20 cellular contexts compared by ENCODE assay signal in the genomic region with DNA sequence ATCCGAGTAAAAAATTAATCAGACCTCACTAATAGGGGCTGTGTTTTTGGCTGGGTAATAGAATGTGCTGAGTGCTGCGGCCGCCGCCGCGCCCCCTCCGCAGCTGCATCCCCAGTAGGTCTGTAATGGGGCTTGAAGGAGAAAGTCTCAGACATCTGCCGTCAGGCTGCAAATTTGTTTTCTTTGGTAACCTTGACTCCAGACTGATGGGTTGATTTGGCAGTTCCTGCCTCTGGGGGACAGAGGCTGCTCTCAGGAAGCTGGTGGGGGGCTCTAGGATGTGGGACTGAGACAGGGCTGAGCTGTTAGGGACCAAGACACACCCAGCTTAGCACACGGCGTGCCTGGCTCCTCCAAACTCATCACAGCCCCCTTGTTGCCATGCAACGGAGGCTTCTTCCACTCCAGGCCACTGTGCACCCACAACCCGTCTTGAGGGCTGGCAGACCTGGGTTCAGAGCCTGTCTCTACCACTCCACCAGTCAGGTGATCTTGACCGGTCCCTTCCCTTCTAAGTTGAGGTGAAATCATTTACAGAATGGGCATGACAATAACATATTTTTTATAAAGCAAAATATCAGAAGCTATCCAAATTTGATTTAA.
"Had no signal": no experiment of that assay in that cellular context is flagged by ENCODE, and none has a peak within 500 bp of the region (broad histone marks: within the 10 kb centered on the region; RNA-seq: fewer than 3 reads in every experiment).

No MANE protein-coding gene starts in this region.

- H3K36me3 ChIP-seq: gastroesophageal sphincter, sigmoid colon, stomach, thoracic aorta, WERI-Rb-1 had no signal

- H3K27ac Mint-ChIP-seq: activated CD4-positive, alpha-beta memory T cell treated with anti-CD3 and anti-CD28 coated beads for 36 hours; activated CD4-positive, alpha-beta T cell treated with anti-CD3 and anti-CD28 coated beads for 36 hours; activated CD8-positive, alpha-beta memory T cell treated with anti-CD3 and anti-CD28 coated beads, Interleukin-2, amount 10 ng/mL, durations not matched to agents 7 days and 5 days; activated naive CD4-positive, alpha-beta T cell treated with anti-CD3 and anti-CD28 coated beads for 36 hours; activated naive CD8-positive, alpha-beta T cell treated with anti-CD3 and anti-CD28 coated beads, Interleukin-2, amount 50 U/mL, for 24 hours; activated T-helper 2 cell treated with anti-CD3 and anti-CD28 coated beads, Interferon-gamma antibody, Interleukin-2, Interleukin-4, amounts not matched to agents 10 μg/mL and 5 μg/mL and 100 μg/mL, durations not matched to agents 14 hours and 24 hours and 36 hours had no signal

- H3K4me3 Mint-ChIP-seq: activated CD4-positive, alpha-beta memory T cell treated with anti-CD3 and anti-CD28 coated beads for 36 hours; activated CD4-positive, alpha-beta T cell treated with anti-CD3 and anti-CD28 coated beads for 36 hours; activated CD8-positive, alpha-beta memory T cell treated with anti-CD3 and anti-CD28 coated beads, Interleukin-2, amount 10 ng/mL, durations not matched to agents 7 days and 5 days; activated naive CD4-positive, alpha-beta T cell treated with anti-CD3 and anti-CD28 coated beads for 36 hours; activated naive CD8-positive, alpha-beta T cell treated with anti-CD3 and anti-CD28 coated beads, Interleukin-2, amount 50 U/mL, for 24 hours; neural crest cell had no signal

- H3K27ac ChIP-seq: gastroesophageal sphincter, sigmoid colon, stomach, thoracic aorta, WERI-Rb-1 had no signal

- H3K9me3 ChIP-seq: gastroesophageal sphincter, sigmoid colon, stomach, thoracic aorta had no signal

- H3K36me3 Mint-ChIP-seq: activated CD4-positive, alpha-beta memory T cell treated with anti-CD3 and anti-CD28 coated beads for 36 hours; activated CD8-positive, alpha-beta memory T cell treated with anti-CD3 and anti-CD28 coated beads, Interleukin-2, amount 10 ng/mL, durations not matched to agents 7 days and 5 days had no signal

- DNase-seq: activated CD4-positive, alpha-beta memory T cell treated with anti-CD3 and anti-CD28 coated beads for 36 hours; activated CD4-positive, alpha-beta T cell treated with anti-CD3 and anti-CD28 coated beads for 36 hours; activated CD8-positive, alpha-beta memory T cell treated with anti-CD3 and anti-CD28 coated beads, Interleukin-2, amount 10 ng/mL, durations not matched to agents 7 days and 5 days; activated naive CD4-positive, alpha-beta T cell treated with anti-CD3 and anti-CD28 coated beads for 36 hours; activated naive CD8-positive, alpha-beta T cell treated with anti-CD3 and anti-CD28 coated beads, Interleukin-2, amount 50 U/mL, for 24 hours; activated T-cell treated with anti-CD3 and anti-CD28 coated beads, Interleukin-2, amount 50 U/mL, for 1 hour; aorta; dermis blood vessel endothelial cell; erythroblast; kidney; mesenchymal stem cell; sigmoid colon; stimulated activated CD4-positive, alpha-beta T cell treated with anti-CD3 and anti-CD28 coated beads, Interleukin-1b, Interleukin-23, amount 100 ng/mL, for 48 hours; stomach; T-helper 1 cell; WERI-Rb-1 had no signal

- H3K4me1 ChIP-seq: gastroesophageal sphincter, sigmoid colon had no signal

- H3K4me1 Mint-ChIP-seq: activated CD4-positive, alpha-beta T cell treated with anti-CD3 and anti-CD28 coated beads for 36 hours; activated CD8-positive, alpha-beta memory T cell treated with anti-CD3 and anti-CD28 coated beads, Interleukin-2, amount 10 ng/mL, durations not matched to agents 7 days and 5 days; activated naive CD8-positive, alpha-beta T cell treated with anti-CD3 and anti-CD28 coated beads, Interleukin-2, amount 50 U/mL, for 24 hours had no signal

- H3K9me3 Mint-ChIP-seq: activated CD4-positive, alpha-beta memory T cell treated with anti-CD3 and anti-CD28 coated beads for 36 hours; activated naive CD4-positive, alpha-beta T cell treated with anti-CD3 and anti-CD28 coated beads for 36 hours; activated naive CD8-positive, alpha-beta T cell treated with anti-CD3 and anti-CD28 coated beads, Interleukin-2, amount 50 U/mL, for 24 hours; activated T-helper 2 cell treated with anti-CD3 and anti-CD28 coated beads, Interferon-gamma antibody, Interleukin-2, Interleukin-4, amounts not matched to agents 10 μg/mL and 5 μg/mL and 100 μg/mL, durations not matched to agents 14 hours and 24 hours and 36 hours; neural crest cell had no signal

- H3K4me3 ChIP-seq: gastroesophageal sphincter, sigmoid colon, stomach, thoracic aorta had no signal
